ENCODE assay signal across 15 cellular contexts in genomic region chr19:56096665-56097064, GRCh38. TPM values are rescaled to one million over a fixed set of nuclear protein-coding genes. Genes with fewer than 3 reads are reported as not detected.
DNase-seq lines count a peak whose midpoint lies in the region; ATAC-seq and TF ChIP-seq lines count a peak whose summit lies in the region.
"Had no signal": no experiment of that assay in that cellular context is flagged by ENCODE, and none has a peak within 500 bp of the region (broad histone marks: within the 10 kb centered on the region; RNA-seq: fewer than 3 reads in every experiment).

No MANE protein-coding gene starts in this region.

- peaks cover 64% of the 10 kb centered on the region for H3K36me3 Mint-ChIP-seq in stimulated activated memory B cell treated with anti-CD40 and anti-IgM and Interleukin-4, amounts not matched to agents 10 μg/mL and 1 μg/mL and 100 μg/mL, for 72 hours

- H3K4me3 Mint-ChIP-seq in stimulated activated memory B cell treated with anti-CD40 and anti-IgM and Interleukin-4, amounts not matched to agents 10 μg/mL and 1 μg/mL and 100 μg/mL, for 72 hours: no peak overlapping the region
- H3K4me3 Mint-ChIP-seq: CD4-positive, CD25-positive, alpha-beta regulatory T cell had no signal

- 85% methylated on average over 11 of the region's 13 CpGs for WGBS in esophagus muscularis mucosa

- H3K27ac ChIP-seq in right atrium auricular region (peak overlapping the region in 1 of 2 donors; percentile 5), left ventricle myocardium inferior (replicated peaks) (peak overlapping the region; percentile 23), lower lobe of right lung (no peak overlapping the region), esophagus muscularis mucosa (replicated peaks in 1 of 4) (no peak overlapping the region)

- no peak for TF ChIP-seq EP300 in esophagus muscularis mucosa (IDR thresholded peaks at IDR 0.05)

- TF ChIP-seq CTCF in right atrium auricular region (IDR thresholded peaks at IDR 0.05) (no peak), left ventricle myocardium inferior (IDR thresholded peaks at IDR 0.05; ENCODE audit: borderline replicate concordance) (no peak), lower lobe of right lung (IDR thresholded peaks at IDR 0.05) (no peak), esophagus muscularis mucosa (IDR thresholded peaks at IDR 0.05) (no peak)

- H3K36me3 ChIP-seq in right atrium auricular region (peaks cover 7% of the 10 kb centered on the region), left ventricle myocardium inferior (peaks cover 16% of the 10 kb centered on the region), lower lobe of right lung (peaks cover 44% of the 10 kb centered on the region), esophagus muscularis mucosa (peaks cover 6 to 70% (median 49%) of the 10 kb centered on the region in 4 donors)

- ATAC-seq in Right ventricle myocardium superior (ENCODE audit: poor library complexity) (peak; percentile 49), lower lobe of right lung (no peak)
- ATAC-seq in stimulated activated memory B cell treated with anti-CD40 and anti-IgM and Interleukin-4, amounts not matched to agents 10 μg/mL and 1 μg/mL and 100 μg/mL, for 72 hours: no peak
- ATAC-seq: GM12878 had no signal

- intact Hi-C loops in Right ventricle myocardium superior (cut with DNase I): loop anchor here (5.0 kb wide), 1 partner anchor 56 kb away; no protein-coding TSS in a partner anchor
- intact Hi-C loops in left ventricle myocardium inferior (cut with micrococcal nuclease): no loop called here
- intact Hi-C loops in lower lobe of right lung (cut with DNase I): no loop called here
- intact Hi-C loops in esophagus muscularis mucosa (cut with DNase I): no loop called here

- H3K27ac Mint-ChIP-seq in stimulated activated memory B cell treated with anti-CD40 and anti-IgM and Interleukin-4, amounts not matched to agents 10 μg/mL and 1 μg/mL and 100 μg/mL, for 72 hours: no peak overlapping the region
- H3K27ac Mint-ChIP-seq: CD4-positive, CD25-positive, alpha-beta regulatory T cell had no signal

- no peak overlapping the region for H3K4me3 ChIP-seq in right atrium auricular region
- no peak overlapping the region for H3K4me3 ChIP-seq in left ventricle myocardium inferior
- H3K4me3 ChIP-seq in lower lobe of right lung: no peak overlapping the region
- no peak overlapping the region for H3K4me3 ChIP-seq in esophagus muscularis mucosa
- H3K4me3 ChIP-seq: BLaER1, GM12878, HAP-1 had no signal

- H3K9me3 Mint-ChIP-seq in stimulated activated memory B cell treated with anti-CD40 and anti-IgM and Interleukin-4, amounts not matched to agents 10 μg/mL and 1 μg/mL and 100 μg/mL, for 72 hours: peaks cover 6% of the 10 kb centered on the region

- peaks cover 0 to 19% of the 10 kb centered on the region in 2 donors for H3K4me1 ChIP-seq in right atrium auricular region
- peaks cover 23% of the 10 kb centered on the region for H3K4me1 ChIP-seq in left ventricle myocardium inferior
- no peaks in the 10 kb centered on the region for H3K4me1 ChIP-seq in lower lobe of right lung
- H3K4me1 ChIP-seq in esophagus muscularis mucosa: peaks cover under 1 to 21% (median 14%) of the 10 kb centered on the region in 4 donors
- H3K4me1 ChIP-seq: HAP-1 had no signal

- no peaks in the 10 kb centered on the region for H3K9me3 ChIP-seq in right atrium auricular region
- no peaks in the 10 kb centered on the region for H3K9me3 ChIP-seq in left ventricle myocardium inferior (replicated peaks)
- no peaks in the 10 kb centered on the region for H3K9me3 ChIP-seq in lower lobe of right lung
- H3K9me3 ChIP-seq in esophagus muscularis mucosa: no peaks in the 10 kb centered on the region
- H3K9me3 ChIP-seq: HAP-1 had no signal

- TF ChIP-seq POLR2A in esophagus muscularis mucosa (IDR thresholded peaks at IDR 0.05; ENCODE audit: low read depth): no peak

- H3K4me1 Mint-ChIP-seq in stimulated activated memory B cell treated with anti-CD40 and anti-IgM and Interleukin-4, amounts not matched to agents 10 μg/mL and 1 μg/mL and 100 μg/mL, for 72 hours: peaks cover 11% of the 10 kb centered on the region

- H3K27me3 ChIP-seq in right atrium auricular region (no peaks in the 10 kb centered on the region), left ventricle myocardium inferior (ENCODE audit: low read depth) (no peaks in the 10 kb centered on the region), lower lobe of right lung (ENCODE audit: low read depth) (no peaks in the 10 kb centered on the region), esophagus muscularis mucosa (no peaks in the 10 kb centered on the region)
- H3K27me3 ChIP-seq: BLaER1 had no signal

- H3K27me3 Mint-ChIP-seq in stimulated activated memory B cell treated with anti-CD40 and anti-IgM and Interleukin-4, amounts not matched to agents 10 μg/mL and 1 μg/mL and 100 μg/mL, for 72 hours: no peaks in the 10 kb centered on the region
- H3K27me3 Mint-ChIP-seq: CD4-positive, CD25-positive, alpha-beta regulatory T cell had no signal

- DNase-seq in Right ventricle myocardium superior: no peak
- no peak for DNase-seq in right atrium auricular region (ENCODE audit: low spot score)
- no peak for DNase-seq in left ventricle myocardium inferior
- peak; percentile 24 for DNase-seq in lower lobe of right lung
- no peak for DNase-seq in esophagus muscularis mucosa (ENCODE audit: extremely low spot score)
- no peak for DNase-seq in GDM1 (lab: John Stamatoyannopoulos, UW)
- DNase-seq: 8988T; AML-193; CD4-positive, CD25-positive, alpha-beta regulatory T cell; DMS53; GOT3 had no signal

RNA-seq across cellular contexts. Expression of gene ZNF787, which starts 24.4 kb away (rescaled TPM):
- total RNA-seq in Right ventricle myocardium superior (33.9 TPM), right atrium auricular region (10 to 100 TPM in 1 of 2 donors, 1 to 10 TPM in 1; 6.0 to 11.8 TPM), left ventricle myocardium inferior (31.8 TPM), lower lobe of right lung (32.4 TPM), esophagus muscularis mucosa (10 to 100 TPM; 15.0 to 34.2 (median 28.4) TPM)

RNA-seq across cellular contexts. Expression of gene ZNF444, which starts 44.4 kb away (rescaled TPM):
- total RNA-seq in Right ventricle myocardium superior: 26.7 TPM
- total RNA-seq in right atrium auricular region: 10 to 100 TPM; 26.1 to 30.9 TPM
- 19.2 TPM for total RNA-seq in left ventricle myocardium inferior
- total RNA-seq in lower lobe of right lung: 38.7 TPM
- total RNA-seq in esophagus muscularis mucosa: 10 to 100 TPM; 32.0 to 78.2 (median 52.1) TPM
